ENCODE assay signal across 22 cellular contexts in genomic region chr12:59181378-59181777, GRCh38.
A peak's percentile ranks its signal among the peaks of the same experiment; 100 is the strongest.
DNase-seq lines count a peak whose midpoint lies in the region; ATAC-seq, FAIRE-seq and TF ChIP-seq lines count a peak whose summit lies in the region.
"Had no signal": no experiment of that assay in that cellular context is flagged by ENCODE, and none has a peak within 500 bp of the region (broad histone marks: within the 10 kb centered on the region; RNA-seq: fewer than 3 reads in every experiment).

No MANE protein-coding gene starts in this region.

- no peak overlapping the region for H2AFZ ChIP-seq in astrocyte (ENCODE audit: low read depth, low read length)

- H4K20me1 ChIP-seq in astrocyte (ENCODE audit: insufficient read depth, low read length), result no peaks in the 10 kb centered on the region

- no peaks in the 10 kb centered on the region for H3K27me3 ChIP-seq in astrocyte (ENCODE audit: insufficient read depth, low read length)
- no peaks in the 10 kb centered on the region for H3K27me3 ChIP-seq in foreskin keratinocyte
- H3K27me3 ChIP-seq in stomach, result no peaks in the 10 kb centered on the region
- H3K27me3 ChIP-seq: MG63 had no signal

- WGBS in stomach, 5 donors, result 65 to 86% (median 73%) methylated on average over 2 of the region's 2 CpGs

- intact Hi-C loops in stomach (cut with DNase I; ENCODE audit: low total_unique reads), result no loop called here

- no peak overlapping the region for H3K4me3 Mint-ChIP-seq in astrocyte (ENCODE audit: unreplicated experiment)
- H3K4me3 Mint-ChIP-seq: CD8-positive, alpha-beta T cell had no signal

- H3K27me3 Mint-ChIP-seq in astrocyte (ENCODE audit: low read depth, unreplicated experiment), result no peaks in the 10 kb centered on the region

- H3K36me3 ChIP-seq in astrocyte (ENCODE audit: insufficient read depth, low read length) (no peaks in the 10 kb centered on the region), stomach (no peaks in the 10 kb centered on the region)
- H3K36me3 ChIP-seq: MG63 had no signal

- no peaks in the 10 kb centered on the region for H3K9me3 ChIP-seq in astrocyte (ENCODE audit: insufficient read depth, low read depth, low read length)
- peaks cover 0 to 6% (median 0%) of the 10 kb centered on the region in 4 donors for H3K9me3 ChIP-seq in stomach
- H3K9me3 ChIP-seq: MG63 had no signal

- H3K27ac ChIP-seq in astrocyte (ENCODE audit: low read depth, low read length) (no peak overlapping the region), foreskin keratinocyte (no peak overlapping the region), stomach (no peak overlapping the region)

- H3K27ac Mint-ChIP-seq in astrocyte (ENCODE audit: unreplicated experiment), result peak overlapping the region; percentile 35
- H3K27ac Mint-ChIP-seq: CD8-positive, alpha-beta T cell had no signal

- TF ChIP-seq POLR2A in stomach (IDR thresholded peaks at IDR 0.05), result no peak

- peaks cover 5% of the 10 kb centered on the region for H3K9me3 Mint-ChIP-seq in astrocyte (ENCODE audit: unreplicated experiment)

- H3K4me1 ChIP-seq in astrocyte (ENCODE audit: insufficient read depth, low read length) (no peaks in the 10 kb centered on the region), foreskin keratinocyte (peaks cover 6% of the 10 kb centered on the region), stomach (no peaks in the 10 kb centered on the region)

- H3K36me3 Mint-ChIP-seq in astrocyte (ENCODE audit: low read depth, unreplicated experiment), result no peaks in the 10 kb centered on the region
- H3K36me3 Mint-ChIP-seq: CD8-positive, alpha-beta T cell had no signal

- no peak for TF ChIP-seq EP300 in stomach (IDR thresholded peaks at IDR 0.05)

- H3K79me2 ChIP-seq in astrocyte (ENCODE audit: insufficient read depth, low read length), result no peaks in the 10 kb centered on the region

- DNase-seq in NCI-H146 (lab: John Stamatoyannopoulos, UW), result peak; percentile 25
- DNase-seq in NCI-H146 treated with DMSO at 0.1 percent for 48 hours (lab: John Stamatoyannopoulos, UW; ENCODE audit: unreplicated experiment), result no peak
- DNase-seq in astrocyte (ENCODE audit: low read depth), result no peak
- no peak for DNase-seq in foreskin keratinocyte
- no peak for DNase-seq in stomach
- no peak for DNase-seq in NCI-H748 (lab: John Stamatoyannopoulos, UW; ENCODE audit: unreplicated experiment)
- no peak for DNase-seq in epidermal melanocyte (ENCODE audit: insufficient read length, low spot score)
- DNase-seq: 8988T; AML-193; C1 segment of cervical spinal cord; CD8-positive, alpha-beta T cell; IMR-90; MG63; NCI-H1048; NCI-H1417 treated with DMSO at 0.1 percent for 48 hours; NCI-H1930; NCI-H226; SHP77; SW 1271 had no signal

- H3K4me3 ChIP-seq in astrocyte (ENCODE audit: insufficient read depth, low read depth, low read length) (no peak overlapping the region), stomach (no peak overlapping the region)
- H3K4me3 ChIP-seq: MG63 had no signal

- ATAC-seq in foreskin keratinocyte, result peak; percentile 64
- ATAC-seq: CD8-positive, alpha-beta T cell had no signal

- peaks cover 18% of the 10 kb centered on the region for H3K4me1 Mint-ChIP-seq in astrocyte (ENCODE audit: low read depth, unreplicated experiment)

- no peak overlapping the region for H3K9ac ChIP-seq in astrocyte (ENCODE audit: low read length)

- no peak for FAIRE-seq in astrocyte (lab: Jason Lieb, UNC)
- FAIRE-seq: G401.6, GM18507, H54 had no signal

- TF ChIP-seq CTCF in astrocyte (IDR thresholded peaks at IDR 0.05; ENCODE audit: insufficient read depth, low read depth, low read length) (no peak), foreskin keratinocyte (conservative IDR thresholded peaks at IDR 0.05) (no peak), stomach (IDR thresholded peaks at IDR 0.05) (no peak)

- H3K4me2 ChIP-seq in astrocyte (ENCODE audit: low read length), result no peak overlapping the region
